Comparison of ENCODE assay signal across 25 cellular contexts in the genomic region with DNA sequence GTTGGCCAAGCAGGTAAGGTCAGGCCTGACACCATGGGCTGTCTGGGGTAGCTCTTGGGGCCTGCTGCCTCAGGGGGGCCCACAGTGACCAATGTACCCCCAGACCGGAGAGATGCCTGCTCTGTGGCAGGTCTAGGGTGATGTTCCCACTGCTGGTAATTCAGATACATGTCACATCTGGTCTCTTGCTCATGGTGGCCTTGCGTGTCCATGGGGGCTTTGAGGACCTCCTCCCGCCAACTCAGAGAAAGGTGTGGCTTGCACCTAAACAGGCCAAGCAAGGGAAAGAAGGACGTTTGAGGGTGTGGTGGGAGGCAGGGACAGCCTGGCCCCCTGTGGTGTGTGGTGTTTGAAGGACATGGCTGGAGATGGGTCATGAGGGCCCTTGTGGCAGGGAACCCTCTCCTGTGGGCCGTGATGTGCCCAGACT.
DNase-seq lines count a peak whose midpoint lies in the region; ATAC-seq and TF ChIP-seq lines count a peak whose summit lies in the region.
"Had no signal": no experiment of that assay in that cellular context is flagged by ENCODE, and none has a peak within 500 bp of the region (broad histone marks: within the 10 kb centered on the region; RNA-seq: fewer than 3 reads in every experiment).

No MANE protein-coding gene starts in this region.

- no peak overlapping the region for H2BK12ac ChIP-seq in neuronal stem cell (ENCODE audit: low read length)

- no peak overlapping the region for H4K91ac ChIP-seq in neuronal stem cell (ENCODE audit: low read depth, low read length, poor library complexity)

- H3K4me2 ChIP-seq in neuronal stem cell (ENCODE audit: insufficient read depth, low read length, poor library complexity, severe bottlenecking) (no peak overlapping the region), PC-3 (ENCODE audit: low read length) (no peak overlapping the region)

- CTCF ChIA-PET in PC-3 (lab: Charles Lee), result no interaction called here

- no peak overlapping the region for H3K18ac ChIP-seq in neuronal stem cell (ENCODE audit: low read length)

- H2AFZ ChIP-seq in neuronal stem cell (ENCODE audit: low read length) (no peak overlapping the region), PC-3 (ENCODE audit: low read length) (no peak overlapping the region)
- H2AFZ ChIP-seq: parathyroid adenoma had no signal

- no peaks in the 10 kb centered on the region for H3F3A ChIP-seq in PC-3 (ENCODE audit: low read length, unreplicated experiment)

- no peaks in the 10 kb centered on the region for H3K79me2 ChIP-seq in PC-3 (ENCODE audit: low read length)
- H3K79me2 ChIP-seq: parathyroid adenoma had no signal

- no peaks in the 10 kb centered on the region for H3K9me2 ChIP-seq in PC-3 (replicated peaks; ENCODE audit: low read length)

- H3K23ac ChIP-seq in neuronal stem cell (ENCODE audit: low read depth, low read length, poor library complexity), result peak overlapping the region; percentile 59

- intact Hi-C loops in PC-3 (cut with micrococcal nuclease), result no loop called here

- ATAC-seq in PC-3, result no peak
- ATAC-seq: left colon, right lobe of liver, SK-N-SH treated with all-trans-retinoic acid at 6 μM for 48 hours had no signal

- H3K79me1 ChIP-seq in neuronal stem cell (ENCODE audit: low read depth, low read length), result peaks cover 2% of the 10 kb centered on the region

- peaks cover 0 to 5% of the 10 kb centered on the region in 2 donors for H3K9me3 ChIP-seq in neuronal stem cell (replicated peaks in 1 of 2; ENCODE audit: control insufficient read depth in 2 of 2, insufficient read depth in 1 of 2, low read depth in 1 of 2, low read length in 2 of 2)
- no peaks in the 10 kb centered on the region for H3K9me3 ChIP-seq in PC-3 (ENCODE audit: low read length)
- H3K9me3 ChIP-seq: esophagus muscularis mucosa, right lobe of liver had no signal

- H3K36me3 ChIP-seq in neuronal stem cell (replicated peaks in 1 of 2; ENCODE audit: control insufficient read depth in 2 of 2, insufficient read depth in 2 of 2, low read length in 2 of 2), result peaks cover 28 to 89% of the 10 kb centered on the region in 2 donors
- H3K36me3 ChIP-seq in PC-3 (ENCODE audit: low read depth, low read length), result peaks cover 2% of the 10 kb centered on the region; the same call in 1 of the 2 replicates

- POLR2A ChIA-PET in PC-3 (lab: Charles Lee; ENCODE audit: unreplicated experiment), result no interaction called here

- H2BK15ac ChIP-seq in neuronal stem cell (ENCODE audit: low read length), result no peak overlapping the region

- H4K8ac ChIP-seq in neuronal stem cell (ENCODE audit: low read depth, low read length), result peak overlapping the region; percentile 84

- H3K14ac ChIP-seq in neuronal stem cell (ENCODE audit: low read length), result no peak overlapping the region

- no peak overlapping the region for H2AK5ac ChIP-seq in neuronal stem cell (ENCODE audit: low read depth, low read length)

- no peak overlapping the region for H3K4me3 ChIP-seq in neuronal stem cell (ENCODE audit: low read length in 2 of 2)
- H3K4me3 ChIP-seq in PC-3 (ENCODE audit: low read length), result no peak overlapping the region
- H3K4me3 ChIP-seq: esophagus muscularis mucosa, right lobe of liver had no signal

- H3K27me3 ChIP-seq in neuronal stem cell (ENCODE audit: control insufficient read depth in 3 of 3, insufficient read depth in 3 of 3, low read depth in 1 of 3, low read length in 3 of 3) (no peaks in the 10 kb centered on the region), PC-3 (ENCODE audit: low read length) (no peaks in the 10 kb centered on the region)
- H3K27me3 ChIP-seq: esophagus muscularis mucosa, right lobe of liver had no signal

- peak; percentile 4 for DNase-seq in activated CD8-positive, alpha-beta memory T cell treated with anti-CD3 and anti-CD28 coated beads, Interleukin-2, amount 50 U/mL, for 4 hours
- DNase-seq in activated CD8-positive, alpha-beta memory T cell treated with anti-CD3 and anti-CD28 coated beads for 24 hours, result no peak
- peak; percentile 0 for DNase-seq in stimulated activated CD4-positive, alpha-beta T cell treated with anti-CD3 and anti-CD28 coated beads, Interleukin-15, amount 100 ng/mL, for 24 hours
- DNase-seq in stimulated activated CD4-positive, alpha-beta T cell treated with anti-CD3 and anti-CD28 coated beads, Interleukin-4, amount 100 ng/mL, for 4 hours, result no peak
- DNase-seq in neuronal stem cell (ENCODE audit: low spot score) (no peak), germinal center (ENCODE audit: low spot score) (no peak), PC-3 (no peak), NCI-H2029 treated with DMSO at 0.1 percent for 48 hours (lab: John Stamatoyannopoulos, UW) (no peak)
- DNase-seq: 8988T; central memory CD4-positive, alpha-beta T cell; foreskin fibroblast; H7; MM.1S; NCI-H1930; NCI-H524; NK-92 treated with Interleukin-12 subunit alpha and Interleukin-12 subunit beta, amount 100 ng/mL, for 24 hours; stimulated activated CD4-positive, alpha-beta T cell treated with anti-CD3 and anti-CD28 coated beads, Interleukin-12 subunit alpha, Interleukin-12 subunit beta, amount 100 ng/mL, for 4 hours; stimulated activated CD4-positive, alpha-beta T cell treated with anti-CD3 and anti-CD28 coated beads, Interleukin-4, amount 100 ng/mL, for 1 hour; trophoblast cell had no signal

- H3K9ac ChIP-seq in neuronal stem cell (ENCODE audit: low read depth, low read length, poor library complexity), result no peak overlapping the region
- no peak overlapping the region for H3K9ac ChIP-seq in PC-3 (ENCODE audit: low read length)
- H3K9ac ChIP-seq: parathyroid adenoma had no signal

- peaks cover 0 to 2% of the 10 kb centered on the region in 2 donors for H3K4me1 ChIP-seq in neuronal stem cell (ENCODE audit: control insufficient read depth in 2 of 2, insufficient read depth in 1 of 2, low read depth in 1 of 2, low read length in 2 of 2)
- H3K4me1 ChIP-seq in PC-3 (ENCODE audit: insufficient read depth, low read length), result no peaks in the 10 kb centered on the region
- H3K4me1 ChIP-seq: esophagus muscularis mucosa, parathyroid adenoma, right lobe of liver had no signal

- no peak for TF ChIP-seq CTCF in PC-3 (conservative IDR thresholded peaks at IDR 0.05; ENCODE audit: low read depth, low read length)

- H2BK120ac ChIP-seq in neuronal stem cell (ENCODE audit: low read depth, low read length), result no peak overlapping the region

- no peak overlapping the region for H3K4ac ChIP-seq in neuronal stem cell (ENCODE audit: low read length)

- H3K27ac ChIP-seq in neuronal stem cell (replicated peaks; ENCODE audit: low read length) (no peak overlapping the region), PC-3 (ENCODE audit: low read length) (no peak overlapping the region)
- H3K27ac ChIP-seq: C4-2B, esophagus muscularis mucosa, parathyroid adenoma, right lobe of liver had no signal

- H4K20me1 ChIP-seq in PC-3 (ENCODE audit: low read length), result no peaks in the 10 kb centered on the region

- WGBS in neuronal stem cell (ENCODE audit: extremely low coverage in 2 of 2, insufficient read length in 2 of 2, insufficient replicate concordance in 1 of 2), 2 donors, result no CpG with 5 or more reads among the region's 5 CpGs

- no peak overlapping the region for H2BK5ac ChIP-seq in neuronal stem cell (ENCODE audit: low read length)

- no TSS peak for BruUV-seq in PC-3 (replicated peaks; lab: Mats Ljungman, UMichigan)

Comparison
In these comparisons a context has a peak if more than half of its experiments do, and no peak if none do; other contexts are left out.
1. DNase-seq: peak in activated CD8-positive, alpha-beta memory T cell treated with anti-CD3 and anti-CD28 coated beads, Interleukin-2, amount 50 U/mL, for 4 hours (single experiment) and stimulated activated CD4-positive, alpha-beta T cell treated with anti-CD3 and anti-CD28 coated beads, Interleukin-15, amount 100 ng/mL, for 24 hours (single experiment); none in activated CD8-positive, alpha-beta memory T cell treated with anti-CD3 and anti-CD28 coated beads for 24 hours (single experiment), stimulated activated CD4-positive, alpha-beta T cell treated with anti-CD3 and anti-CD28 coated beads, Interleukin-4, amount 100 ng/mL, for 4 hours (0 of 2), neuronal stem cell (single experiment), germinal center (single experiment), PC-3 (single experiment) and NCI-H2029 treated with DMSO at 0.1 percent for 48 hours (single experiment).